ENCODE assay signal across 9 cellular contexts in genomic region chr2:24474053-24474452, GRCh38.
"Had no signal": no experiment of that assay in that cellular context is flagged by ENCODE, and none has a peak within 500 bp of the region (broad histone marks: within the 10 kb centered on the region; RNA-seq: fewer than 3 reads in every experiment).

No MANE protein-coding gene starts in this region.

- DNase-seq: H9, HFFc6, KBM-7 had no signal

- H3K27ac ChIP-seq: HL-60 had no signal

- ATAC-seq: GM23338, HCT116, HepG2 had no signal

- FAIRE-seq: H1, H54, HepG2 had no signal

- H3K4me3 ChIP-seq: GM23338 had no signal
